8 cellular contexts compared by ENCODE assay signal in the genomic region with DNA sequence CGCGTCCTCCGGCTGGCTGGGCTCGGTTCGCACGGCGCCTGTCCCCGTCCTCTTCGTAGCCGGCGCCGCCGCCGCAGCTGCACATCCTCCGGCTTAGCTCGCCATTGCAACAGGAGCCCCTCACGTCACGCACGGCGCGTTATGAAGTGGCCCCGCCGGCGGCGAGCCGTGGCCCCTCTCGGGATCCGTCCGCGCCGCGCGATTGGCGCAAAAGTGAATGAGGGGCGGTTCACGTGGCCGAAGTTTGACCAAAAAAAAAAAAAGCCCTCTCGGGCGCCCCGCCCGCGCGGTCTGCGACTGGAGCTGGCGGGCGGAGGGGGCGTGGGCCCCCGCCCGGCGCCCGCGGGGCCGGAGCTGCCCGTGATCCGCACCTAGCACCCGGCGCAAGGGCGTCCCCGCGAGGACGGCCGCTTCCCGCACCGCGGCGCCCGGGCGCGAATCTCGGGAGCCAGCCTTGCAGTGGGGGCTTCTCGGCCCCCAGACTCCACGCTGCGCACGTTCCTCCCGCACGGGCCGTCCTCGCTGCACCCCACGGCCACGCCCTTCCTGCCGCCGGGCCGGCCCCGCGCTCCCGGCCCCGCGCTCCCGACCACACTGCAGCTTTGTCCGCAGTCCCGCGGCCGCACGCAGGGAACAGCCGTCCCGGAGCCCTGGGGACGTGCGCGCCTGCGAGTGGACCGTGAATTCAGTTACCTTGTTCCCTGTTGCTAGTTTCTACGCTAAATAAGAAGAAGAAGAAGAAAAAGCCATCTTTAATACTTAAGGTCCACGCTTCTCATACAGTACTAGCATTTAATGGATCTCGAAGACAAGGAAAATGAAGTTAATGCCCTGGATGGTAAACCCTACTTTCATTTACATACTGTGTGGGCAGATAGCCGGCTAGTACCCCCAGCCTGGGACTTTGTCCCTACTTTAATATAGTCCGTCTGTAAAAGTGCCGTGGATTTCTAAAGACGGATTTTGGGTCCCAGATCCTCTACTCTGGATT. TPM values are rescaled to one million over a fixed set of nuclear protein-coding genes. Genes with fewer than 3 reads are reported as not detected.
A peak's percentile ranks its signal among the peaks of the same experiment; 100 is the strongest.
DNase-seq lines count a peak whose midpoint lies in the region; ATAC-seq and TF ChIP-seq lines count a peak whose summit lies in the region.

A gene with protein sequence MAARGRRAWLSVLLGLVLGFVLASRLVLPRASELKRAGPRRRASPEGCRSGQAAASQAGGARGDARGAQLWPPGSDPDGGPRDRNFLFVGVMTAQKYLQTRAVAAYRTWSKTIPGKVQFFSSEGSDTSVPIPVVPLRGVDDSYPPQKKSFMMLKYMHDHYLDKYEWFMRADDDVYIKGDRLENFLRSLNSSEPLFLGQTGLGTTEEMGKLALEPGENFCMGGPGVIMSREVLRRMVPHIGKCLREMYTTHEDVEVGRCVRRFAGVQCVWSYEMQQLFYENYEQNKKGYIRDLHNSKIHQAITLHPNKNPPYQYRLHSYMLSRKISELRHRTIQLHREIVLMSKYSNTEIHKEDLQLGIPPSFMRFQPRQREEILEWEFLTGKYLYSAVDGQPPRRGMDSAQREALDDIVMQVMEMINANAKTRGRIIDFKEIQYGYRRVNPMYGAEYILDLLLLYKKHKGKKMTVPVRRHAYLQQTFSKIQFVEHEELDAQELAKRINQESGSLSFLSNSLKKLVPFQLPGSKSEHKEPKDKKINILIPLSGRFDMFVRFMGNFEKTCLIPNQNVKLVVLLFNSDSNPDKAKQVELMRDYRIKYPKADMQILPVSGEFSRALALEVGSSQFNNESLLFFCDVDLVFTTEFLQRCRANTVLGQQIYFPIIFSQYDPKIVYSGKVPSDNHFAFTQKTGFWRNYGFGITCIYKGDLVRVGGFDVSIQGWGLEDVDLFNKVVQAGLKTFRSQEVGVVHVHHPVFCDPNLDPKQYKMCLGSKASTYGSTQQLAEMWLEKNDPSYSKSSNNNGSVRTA (minus strand): TSS at position 219 of the 991 bp plus-strand sequence. CDS start 592 bp downstream, outside the sequence.

- H3K4me3 ChIP-seq in astrocyte of the cerebellum (ENCODE audit: low read depth, low read length) (peak within 1 kb of the TSS; percentile 89), hepatocyte (peak within 1 kb of the TSS; percentile 93), retinal pigment epithelial cell (ENCODE audit: low read length) (peak within 1 kb of the TSS; percentile 81)

- TF ChIP-seq CTCF in astrocyte of the cerebellum (IDR thresholded peaks at IDR 0.05; ENCODE audit: low read depth, low read length, missing control alignments) (no peak), hepatocyte (IDR thresholded peaks at IDR 0.05; ENCODE audit: poor library complexity) (peak; percentile 21), retinal pigment epithelial cell (conservative IDR thresholded peaks at IDR 0.05; ENCODE audit: low read depth, low read length) (no peak)

- no peaks in the 10 kb centered on the region for H3K27me3 ChIP-seq in hepatocyte

- no peaks in the 10 kb centered on the region for H3K36me3 ChIP-seq in hepatocyte (replicated peaks; ENCODE audit: insufficient read depth, low read depth)

- 2% methylated on average over 47 of the region's 108 CpGs for WGBS in hepatocyte (ENCODE audit: low lambda C conversion rate, missing lambda C conversion rate)

- peaks cover 42% of the 10 kb centered on the region for H3K79me2 ChIP-seq in hepatocyte

- in situ Hi-C loops in astrocyte of the cerebellum (cut with HindIII; ENCODE audit: low sequenced_read_pairs), result loop anchor here (5.0 kb wide), 1 partner anchor 60 kb away; no protein-coding TSS in a partner anchor

- TF ChIP-seq POLR2A in GM15510 (IDR thresholded peaks at IDR 0.05; ENCODE audit: borderline replicate concordance, extremely low read depth, insufficient read length), result peak; percentile 84

- H2AFZ ChIP-seq in hepatocyte, result peak within 1 kb of the TSS; percentile 91

- H3K27ac ChIP-seq in hepatocyte, result peak within 1 kb of the TSS; percentile 93

- H3K4me1 ChIP-seq in hepatocyte (ENCODE audit: insufficient read depth), result peaks cover 33% of the 10 kb centered on the region

- ATAC-seq in HG02759 (IDR thresholded peaks at IDR 0.05; ENCODE audit: unreplicated experiment), result peak; percentile 77

- DNase-seq in NCI-H128 (lab: John Stamatoyannopoulos, UW; ENCODE audit: unreplicated experiment) (peak; percentile 66), T-helper 9 cell (peak; percentile 77), astrocyte of the cerebellum (ENCODE audit: low read depth) (peak; percentile 86), hepatocyte (ENCODE audit: low spot score) (peak; percentile 93), retinal pigment epithelial cell (ENCODE audit: low read depth) (peak; percentile 63), NCI-H1436 (lab: John Stamatoyannopoulos, UW) (no peak)

- peak within 1 kb of the TSS; percentile 89 for H3K4me2 ChIP-seq in hepatocyte

- H3K9me3 ChIP-seq in hepatocyte (ENCODE audit: low read depth), result no peaks in the 10 kb centered on the region

- no peaks in the 10 kb centered on the region for H3K9me2 ChIP-seq in hepatocyte (replicated peaks; ENCODE audit: insufficient read depth)

- H4K20me1 ChIP-seq in hepatocyte (ENCODE audit: insufficient read depth, poor library complexity, severe bottlenecking), result peaks cover 32% of the 10 kb centered on the region

RNA-seq across cellular contexts. Expression of the gene that starts here (rescaled TPM):
- total RNA-seq in hepatocyte, result 26.2 and 27.8 TPM in 2 replicates
- polyA plus RNA-seq in hepatocyte, result 20.4 and 22.5 TPM in 2 replicates
